In the genomic region with DNA sequence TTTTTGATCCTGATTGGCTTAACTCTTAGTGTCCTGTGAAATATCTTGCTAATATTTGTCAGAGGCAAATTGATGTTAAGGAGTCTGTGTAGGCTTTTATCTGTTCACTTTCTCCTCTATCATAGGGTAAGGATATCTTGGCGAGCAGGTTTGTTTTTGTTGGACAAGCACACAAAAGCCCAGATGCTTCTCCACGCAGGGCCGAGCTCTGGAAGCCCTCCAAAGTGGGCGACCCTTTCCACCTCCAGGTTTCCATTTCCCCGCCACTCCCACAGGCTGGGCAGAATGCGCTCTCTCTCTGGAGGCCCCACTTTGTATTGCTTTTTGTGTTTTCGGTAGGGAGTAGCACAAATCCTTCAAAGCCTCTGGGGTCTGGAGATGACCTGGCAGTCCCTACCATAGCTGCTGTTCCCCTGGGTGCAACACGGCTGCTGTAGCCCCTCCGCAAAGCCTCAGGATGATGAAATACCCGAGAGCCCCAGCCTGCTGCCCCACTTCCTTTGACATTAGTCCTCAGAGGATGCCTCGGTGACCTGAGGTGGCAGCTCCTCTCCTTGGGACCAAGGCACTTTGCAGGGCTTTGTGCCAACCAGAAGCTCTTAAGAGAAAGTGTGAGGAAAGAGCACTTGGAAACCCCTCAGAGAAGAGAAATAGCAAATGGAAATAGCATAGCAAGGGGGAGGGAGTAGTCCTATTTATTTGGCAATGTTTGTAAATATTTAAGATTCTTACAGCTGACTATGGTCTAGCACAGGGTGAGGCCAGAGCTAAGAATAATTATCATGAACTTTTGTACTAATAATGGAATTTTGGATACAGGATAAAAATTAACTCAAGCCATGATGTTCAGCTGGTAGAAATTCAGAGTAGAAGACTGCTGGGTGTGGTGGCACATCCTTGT, we compare ENCODE assay signal across 13 cellular contexts.
DNase-seq lines count a peak whose midpoint lies in the region; ATAC-seq, FAIRE-seq and TF ChIP-seq lines count a peak whose summit lies in the region.
"Had no signal": no experiment of that assay in that cellular context is flagged by ENCODE, and none has a peak within 500 bp of the region (broad histone marks: within the 10 kb centered on the region; RNA-seq: fewer than 3 reads in every experiment).

No MANE protein-coding gene starts in this region.

- H3K36me3 ChIP-seq in pancreas (no peaks in the 10 kb centered on the region), Peyer's patch (no peaks in the 10 kb centered on the region)
- H3K36me3 ChIP-seq: BLaER1 treated with 17β-estradiol and CSF1 and Interleukin-3, amounts not matched to agents 10 nM and 100 nM had no signal

- no peak for FAIRE-seq in pancreas (lab: Jason Lieb, UNC)

- intact Hi-C loops in pancreas (cut with DNase I), result no loop called here

- WGBS in pancreas, 2 donors, result 46 to 60% methylated on average over 11 of the region's 11 CpGs

- H3K4me3 ChIP-seq in fibroblast of pulmonary artery (replicated peaks; ENCODE audit: low read depth, low read length), result peak overlapping the region; percentile 41
- no peak overlapping the region for H3K4me3 ChIP-seq in pancreas
- H3K4me3 ChIP-seq in Peyer's patch, result no peak overlapping the region
- H3K4me3 ChIP-seq: BLaER1 treated with 17β-estradiol and CSF1 and Interleukin-3, amounts not matched to agents 10 nM and 100 nM had no signal

- TF ChIP-seq POLR2A in Peyer's patch (IDR thresholded peaks at IDR 0.05), result no peak

- DNase-seq in AG08396 (ENCODE audit: low spot score) (peak; percentile 41), NCI-H69 (lab: John Stamatoyannopoulos, UW) (peak; percentile 73), fibroblast of pulmonary artery (ENCODE audit: low read depth) (peak; percentile 82), pancreas (peak in 2 of 6 donors; percentile 23 to 32), GM10266 (ENCODE audit: extremely low spot score) (no peak), Peyer's patch (no peak)
- DNase-seq: activated naive CD4-positive, alpha-beta T cell treated with anti-CD3 and anti-CD28 coated beads, Interleukin-2, amount 50 U/mL, for 16 hours; endodermal cell; NCI-H510A treated with DMSO at 0.1 percent for 48 hours; SW 1271 had no signal

- no peaks in the 10 kb centered on the region for H3K9me3 ChIP-seq in pancreas
- H3K9me3 ChIP-seq in Peyer's patch, result no peaks in the 10 kb centered on the region

- peak in 3 of 4 donors; percentile 14 to 57 (median 24) for ATAC-seq in pancreas
- no peak for ATAC-seq in GM21529 (IDR thresholded peaks at IDR 0.05; ENCODE audit: unreplicated experiment)
- ATAC-seq in GM18511 (IDR thresholded peaks at IDR 0.05; ENCODE audit: unreplicated experiment), result no peak

- H3K27ac ChIP-seq in pancreas (peak overlapping the region in 1 of 4 donors; percentile 6), Peyer's patch (peak overlapping the region in 1 of 4 donors; percentile 29)
- H3K27ac ChIP-seq: BLaER1 treated with 17β-estradiol and CSF1 and Interleukin-3, amounts not matched to agents 10 nM and 100 nM had no signal

- TF ChIP-seq CTCF in fibroblast of pulmonary artery (IDR thresholded peaks at IDR 0.05; ENCODE audit: low read length, missing control alignments) (no peak), pancreas (IDR thresholded peaks at IDR 0.05) (no peak), GM10266 (IDR thresholded peaks at IDR 0.05; ENCODE audit: control insufficient read depth, insufficient read depth, low read depth, missing control alignments) (no peak), Peyer's patch (IDR thresholded peaks at IDR 0.05) (no peak)

- H3K4me1 ChIP-seq in pancreas (peaks cover 5 to 29% (median 11%) of the 10 kb centered on the region in 3 donors), Peyer's patch (peaks cover 0 to 14% (median 0%) of the 10 kb centered on the region in 4 donors)
- H3K4me1 ChIP-seq: BLaER1 treated with 17β-estradiol and CSF1 and Interleukin-3, amounts not matched to agents 10 nM and 100 nM had no signal

- H3K27me3 ChIP-seq in pancreas (no peaks in the 10 kb centered on the region), Peyer's patch (no peaks in the 10 kb centered on the region)
- H3K27me3 ChIP-seq: BLaER1 treated with 17β-estradiol and CSF1 and Interleukin-3, amounts not matched to agents 10 nM and 100 nM had no signal

Comparison
In these comparisons a context has a peak if more than half of its experiments do, and no peak if none do; other contexts are left out.
1. DNase-seq: peak in AG08396 (single experiment), NCI-H69 (single experiment) and fibroblast of pulmonary artery (single experiment); none in GM10266 (single experiment) and Peyer's patch (0 of 3).
2. ATAC-seq: peak in pancreas (3 of 4); none in GM21529 (single experiment) and GM18511 (single experiment).